ENCODE assay signal across 17 cellular contexts in genomic region chr1:99670583-99670982, GRCh38. TPM values are rescaled to one million over a fixed set of nuclear protein-coding genes. Genes with fewer than 3 reads are reported as not detected.
DNase-seq lines count a peak whose midpoint lies in the region; ATAC-seq and TF ChIP-seq lines count a peak whose summit lies in the region.
"Had no signal": no experiment of that assay in that cellular context is flagged by ENCODE, and none has a peak within 500 bp of the region (broad histone marks: within the 10 kb centered on the region; RNA-seq: fewer than 3 reads in every experiment).

No MANE protein-coding gene starts in this region.

- DNase-seq in Right ventricle myocardium superior (no peak), cardiac septum (ENCODE audit: low spot score) (no peak), adrenal gland (no peak), left ventricle myocardium superior (no peak), gastrocnemius medialis (no peak), GM03348 (ENCODE audit: low spot score) (no peak)
- DNase-seq: AML-193; Caco-2; CD4-positive, alpha-beta T cell; GOT3; H9 had no signal

- H3K9me3 ChIP-seq in adrenal gland (replicated peaks in 1 of 3) (no peaks in the 10 kb centered on the region), gastrocnemius medialis (no peaks in the 10 kb centered on the region)
- H3K9me3 ChIP-seq: A549, Caco-2 had no signal

- H3K4me3 ChIP-seq in adrenal gland (no peak overlapping the region), gastrocnemius medialis (peak overlapping the region in 2 of 4 donors; percentile 0 to 2)
- H3K4me3 ChIP-seq: A549 had no signal

- no peak for TF ChIP-seq CTCF in adrenal gland (IDR thresholded peaks at IDR 0.05)
- TF ChIP-seq CTCF in gastrocnemius medialis (IDR thresholded peaks at IDR 0.05 in 4 of 5, conservative IDR thresholded peaks at IDR 0.05 in 1 of 5) = no peak

- intact Hi-C loops in Right ventricle myocardium superior (cut with DNase I) (no loop called here), cardiac septum (cut with DNase I) (no loop called here), adrenal gland (cut with DNase I) (no loop called here), left ventricle myocardium superior (cut with micrococcal nuclease) (no loop called here), gastrocnemius medialis (cut with DNase I; ENCODE audit: low total_unique reads) (no loop called here)

- H3K36me3 ChIP-seq in adrenal gland (replicated peaks in 1 of 2) (peaks cover 0 to 18% of the 10 kb centered on the region in 2 donors), gastrocnemius medialis (peaks cover 0 to 27% of the 10 kb centered on the region in 2 donors)

- H3K27ac ChIP-seq in adrenal gland = peak overlapping the region in 3 of 5 donors; percentile 64 to 72 (median 69)
- H3K27ac ChIP-seq in gastrocnemius medialis = peak overlapping the region; percentile 88 to 97 (median 90)
- H3K27ac ChIP-seq: 22Rv1, A549, C4-2B, HL-60 had no signal

- TF ChIP-seq POLR2A in adrenal gland (IDR thresholded peaks at IDR 0.05) (no peak), gastrocnemius medialis (IDR thresholded peaks at IDR 0.05) (no peak)

- in situ Hi-C loops in gastrocnemius medialis (cut with MboI; ENCODE audit: low sequenced_read_pairs in 4 of 4) = no loop called here

- H3K27me3 ChIP-seq in adrenal gland = no peaks in the 10 kb centered on the region
- H3K27me3 ChIP-seq in gastrocnemius medialis = no peaks in the 10 kb centered on the region

- ATAC-seq in Right ventricle myocardium superior (ENCODE audit: poor library complexity) = peak; percentile 33
- peak; percentile 37 for ATAC-seq in left ventricle myocardium superior
- ATAC-seq in gastrocnemius medialis = peak in 1 of 2 donors; percentile 66
- ATAC-seq in HG02623 (IDR thresholded peaks at IDR 0.05; ENCODE audit: unreplicated experiment) = no peak
- no peak for ATAC-seq in HG03442 (IDR thresholded peaks at IDR 0.05; ENCODE audit: unreplicated experiment)
- ATAC-seq: A549 had no signal

- H3K4me1 ChIP-seq in adrenal gland (replicated peaks in 1 of 2) (peaks cover 31 to 58% of the 10 kb centered on the region in 2 donors), gastrocnemius medialis (peaks cover 72 to 87% of the 10 kb centered on the region in 2 donors)
- H3K4me1 ChIP-seq: Caco-2 had no signal

- WGBS in adrenal gland, 4 donors = 34 to 45% (median 41%) methylated on average over 1 of the region's 1 CpG

RNA-seq across cellular contexts. Expression of gene PALMD, which starts 24.7 kb away (rescaled TPM):
- 114 TPM for total RNA-seq in Right ventricle myocardium superior
- 67.0 TPM for total RNA-seq in cardiac septum
- total RNA-seq in adrenal gland = 100 to 1,000 TPM in 2 of 8 donors, 10 to 100 TPM in 6; 35.8 to 112 (median 68.3) TPM
- 100 to 1,000 TPM in 1 of 3 donors, 10 to 100 TPM in 2; 53.6 to 189 (median 67.1) TPM for polyA plus RNA-seq in adrenal gland
- 115 TPM for total RNA-seq in left ventricle myocardium superior
- 100 to 1,000 TPM in 1 of 4 donors, 10 to 100 TPM in 3; 60.7 to 254 (median 79.1) TPM for total RNA-seq in gastrocnemius medialis
- total RNA-seq: Caco-2; CD4-positive, alpha-beta T cell; H9 had no signal

Comparison
In these comparisons a context has a peak if more than half of its experiments do, and no peak if none do; other contexts are left out.
1. ATAC-seq: peak in Right ventricle myocardium superior (single experiment) and left ventricle myocardium superior (single experiment); none in HG02623 (single experiment) and HG03442 (single experiment).